Comparison of ENCODE assay signal across 12 cellular contexts in the genomic region with DNA sequence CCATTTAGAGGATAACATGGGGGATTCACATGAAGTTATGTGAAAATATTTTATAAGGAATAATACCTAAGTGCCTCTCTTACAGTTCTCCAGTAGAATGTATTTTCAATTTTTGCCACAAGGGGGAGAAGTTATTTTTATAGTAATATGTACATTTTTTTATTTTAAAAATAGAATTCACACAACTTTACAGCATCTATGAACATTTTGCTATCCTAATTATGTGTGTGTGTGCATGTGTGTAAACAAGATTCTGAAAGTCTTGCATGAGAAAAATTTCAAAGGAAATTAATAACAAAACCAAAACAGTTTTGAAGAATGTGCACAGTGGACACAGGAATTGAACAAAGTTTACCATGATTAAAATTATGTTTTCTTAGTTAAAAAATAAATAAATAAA. TPM values are rescaled to one million over a fixed set of nuclear protein-coding genes. Genes with fewer than 3 reads are reported as not detected.
A peak's percentile ranks its signal among the peaks of the same experiment; 100 is the strongest.
DNase-seq lines count a peak whose midpoint lies in the region; ATAC-seq, FAIRE-seq and TF ChIP-seq lines count a peak whose summit lies in the region.
"Not testable (repeated sequence)": the region's sequence is repeated elsewhere in the genome, so short reads cannot be mapped to it uniquely, and the experiment has no call there.
"Had no signal": no experiment of that assay in that cellular context is flagged by ENCODE, and none has a peak within 500 bp of the region (broad histone marks: within the 10 kb centered on the region; RNA-seq: fewer than 3 reads in every experiment).

No MANE protein-coding gene starts in this region.

- not testable (repeated sequence) for H3K27me3 ChIP-seq in H9 (ENCODE audit: insufficient read depth, low read length)
- H3K27me3 ChIP-seq in PC-9 (ENCODE audit: insufficient read depth, low read depth) = peaks cover 49% of the 10 kb centered on the region
- peaks cover 6 to 13% of the 10 kb centered on the region in 2 experiments; a peak in 3 of 5 replicates for H3K27me3 ChIP-seq in K562 (ENCODE audit: control insufficient read depth in 2 of 2, insufficient read depth in 2 of 2, low read length in 2 of 2)
- peaks cover 19% of the 10 kb centered on the region for H3K27me3 ChIP-seq in left ventricle myocardium inferior (ENCODE audit: low read depth)
- H3K27me3 ChIP-seq in osteoblast (ENCODE audit: insufficient read depth, low read length) = peaks cover 47% of the 10 kb centered on the region

- not testable (repeated sequence) for H3K27ac Mint-ChIP-seq in H9, type B pancreatic cell

- not testable (repeated sequence) for H3K36me3 Mint-ChIP-seq in H9 (ENCODE audit: insufficient read depth in 1 of 3, low read depth in 3 of 3); type B pancreatic cell

- BruUV-seq in PC-9 (replicated peaks; lab: Mats Ljungman, UMichigan); K562 (replicated peaks; lab: Mats Ljungman, UMichigan): not testable (repeated sequence)

- H3K27ac ChIP-seq in C4-2B; H9 (ENCODE audit: insufficient read length, low read depth, low read length); PC-9; K562 (ENCODE audit: extremely low read depth, low read depth, low read length); left ventricle myocardium inferior (replicated peaks); osteoblast (ENCODE audit: low read depth, low read length): not testable (repeated sequence)

- 0 out of 4 replicates have a peak, but pooled peaks of 1 of the 2 experiments have one; percentile 12 for TF ChIP-seq RAD21 in K562 (CRISPR knock-in tag; conservative IDR thresholded peaks at IDR 0.05 in 1 of 2, IDR thresholded peaks at IDR 0.05 in 1 of 2)

- H3K4me2 ChIP-seq in H9 (ENCODE audit: insufficient read depth, insufficient read length, low read length); PC-9; K562 (ENCODE audit: insufficient read depth, low read length); osteoblast (ENCODE audit: insufficient read depth, low read length): not testable (repeated sequence)

- H2AFZ ChIP-seq in H9 (ENCODE audit: low read length); PC-9; K562 (ENCODE audit: low read depth, low read length); osteoblast (ENCODE audit: low read length): not testable (repeated sequence)

- not testable (repeated sequence) for H4K20me1 ChIP-seq in H9 (ENCODE audit: control insufficient read depth, insufficient read depth, insufficient read length); PC-9 (ENCODE audit: insufficient read depth); K562 (replicated peaks; ENCODE audit: control insufficient read depth, insufficient read depth, low read length); osteoblast (ENCODE audit: insufficient read depth, low read length)

- H3K4me3 ChIP-seq in PC-9; K562; epithelial cell of esophagus (ENCODE audit: low read length); left ventricle myocardium inferior; osteoblast (ENCODE audit: insufficient read depth, low read length): not testable (repeated sequence)

- not testable (repeated sequence) for H3K9me3 Mint-ChIP-seq in H9, type B pancreatic cell

- not testable (repeated sequence) for H3K79me1 ChIP-seq in H9 (ENCODE audit: insufficient read depth, low read depth, low read length, poor library complexity, severe bottlenecking)

- in situ Hi-C loops in K562 (cut with MboI) = loop anchor here (5.0 to 10.0 kb wide), 2 partner anchors 59 to 387 kb away; no protein-coding TSS in a partner anchor

- not testable (repeated sequence) for DNase-seq in H9; PC-9; K562 (ENCODE audit: extremely low read depth in 1 of 4, low spot score in 3 of 4); epithelial cell of esophagus (ENCODE audit: low read depth); left ventricle myocardium inferior; osteoblast (ENCODE audit: insufficient read length, low spot score, missing footprints); type B pancreatic cell (ENCODE audit: extremely low spot score, unreplicated experiment)

- H2BK5ac ChIP-seq in H9 (ENCODE audit: insufficient read length, low read length) = not testable (repeated sequence)

- not testable (repeated sequence) for H3K4me1 ChIP-seq in H9 (ENCODE audit: insufficient read depth, low read length); PC-9 (replicated peaks; ENCODE audit: insufficient read depth); K562 (replicated peaks in 1 of 2; ENCODE audit: control insufficient read depth in 2 of 2, insufficient read depth in 2 of 2, low read length in 2 of 2); left ventricle myocardium inferior; osteoblast (ENCODE audit: insufficient read depth, low read length)

- H3K9me1 ChIP-seq in K562 (ENCODE audit: control insufficient read depth, insufficient read depth, low read length) = not testable (repeated sequence)

- not testable (repeated sequence) for H2BK12ac ChIP-seq in H9 (ENCODE audit: insufficient read length, low read depth, low read length)

- H3K27me3 Mint-ChIP-seq in H9 (ENCODE audit: low read depth) = not testable (repeated sequence)
- peaks cover 34% of the 10 kb centered on the region for H3K27me3 Mint-ChIP-seq in type B pancreatic cell

- not testable (repeated sequence) for H3K9ac ChIP-seq in H9 (ENCODE audit: extremely low read depth, insufficient read length, low read length); K562 (ENCODE audit: insufficient read depth in 1 of 2, low read depth in 2 of 2, low read length in 2 of 2)

- H3K23me2 ChIP-seq in H9 (ENCODE audit: insufficient read length, low read depth, low read length, poor library complexity, severe bottlenecking) = not testable (repeated sequence)

- not testable (repeated sequence) for H3K23ac ChIP-seq in H9 (ENCODE audit: insufficient read length, low read depth, low read length)

- H2BK20ac ChIP-seq in H9 (ENCODE audit: low read depth, low read length, poor library complexity, severe bottlenecking) = not testable (repeated sequence)

- H4K5ac ChIP-seq in H9 (ENCODE audit: insufficient read length, low read depth, low read length) = not testable (repeated sequence)

- CTCF ChIA-PET in PC-9 (lab: Charles Lee) = not testable (repeated sequence)
- CTCF ChIA-PET in K562 (lab: Yijun Ruan, JAX; ENCODE audit: low intra/inter-chr PET ratio) = interaction anchor here (4.9 kb wide), 1 partner anchor 62 kb away, joined by 77 read pairs; no protein-coding TSS in a partner anchor

- not testable (repeated sequence) for H3K9me3 ChIP-seq in H9 (ENCODE audit: control insufficient read depth, low read depth, low read length); PC-9 (ENCODE audit: insufficient read depth, low read depth); K562 (replicated peaks; ENCODE audit: control insufficient read depth, insufficient read depth, low read depth, low read length); left ventricle myocardium inferior (replicated peaks); osteoblast (ENCODE audit: low read depth, low read length)

- H2AK5ac ChIP-seq in H9 (ENCODE audit: insufficient read length, low read length) = not testable (repeated sequence)

- H4K8ac ChIP-seq in H9 (replicated peaks; ENCODE audit: insufficient read length, low read depth, low read length) = not testable (repeated sequence)

- intact Hi-C loops in PC-9 (cut with micrococcal nuclease; ENCODE audit: unreplicated experiment) = loop anchor here (10.0 kb wide), 1 partner anchor 217 kb away; no protein-coding TSS in a partner anchor
- intact Hi-C loops in K562 (cut with micrococcal nuclease) = loop anchor here (2.0 kb wide), 1 partner anchor 87 kb away; no protein-coding TSS in a partner anchor
- intact Hi-C loops in left ventricle myocardium inferior (cut with micrococcal nuclease) = not testable (repeated sequence)

- ATAC-seq in K562 = peak; percentile 55

- not testable (repeated sequence) for H3F3A ChIP-seq in PC-9 (ENCODE audit: insufficient read depth, low read depth)

- H3K56ac ChIP-seq in H9 (ENCODE audit: insufficient read length, low read depth, low read length) = not testable (repeated sequence)

- not testable (repeated sequence) for H3K36me3 ChIP-seq in PC-9 (ENCODE audit: low read depth); K562 (ENCODE audit: control insufficient read depth, insufficient read depth, low read length); left ventricle myocardium inferior; osteoblast (ENCODE audit: insufficient read depth, low read length)

- not testable (repeated sequence) for H3K18ac ChIP-seq in H9 (ENCODE audit: insufficient read length, low read depth, low read length)

- peak; percentile 55 for FAIRE-seq in K562 (lab: Jason Lieb, UNC)

- TF ChIP-seq EP300 in K562 (IDR thresholded peaks at IDR 0.05; ENCODE audit: low read length) = not testable (repeated sequence)

- H3K4me3 Mint-ChIP-seq in H9, type B pancreatic cell: not testable (repeated sequence)

- TF ChIP-seq POLR2A in K562 (conservative IDR thresholded peaks at IDR 0.05) = not testable (repeated sequence)

- not testable (repeated sequence) for H3K9me2 ChIP-seq in PC-9 (ENCODE audit: insufficient read depth)

- POLR2A ChIA-PET in PC-9 (lab: Charles Lee; ENCODE audit: unreplicated experiment) = not testable (repeated sequence)
- POLR2A ChIA-PET in K562 (lab: Yijun Ruan, JAX) = interaction anchor here (1.1 kb wide), 1 partner anchor 13 kb away, joined by 3 read pairs; no protein-coding TSS in a partner anchor

- not testable (repeated sequence) for H3K4ac ChIP-seq in H9 (ENCODE audit: low read depth, low read length)

- H3K14ac ChIP-seq in H9 (ENCODE audit: insufficient read depth, low read length) = not testable (repeated sequence)

- peaks cover 9 to 12% of the 10 kb centered on the region in 2 experiments for H3K4me1 Mint-ChIP-seq in H9
- H3K4me1 Mint-ChIP-seq in type B pancreatic cell (ENCODE audit: unreplicated experiment) = not testable (repeated sequence)

- TF ChIP-seq CTCF in C4-2B (conservative IDR thresholded peaks at IDR 0.05) (peak; percentile 24), H9 (conservative IDR thresholded peaks at IDR 0.05) (peak; percentile 46; the same call in 2 of the 3 replicates), PC-9 (conservative IDR thresholded peaks at IDR 0.05) (peak; percentile 62), epithelial cell of esophagus (IDR thresholded peaks at IDR 0.05; ENCODE audit: insufficient read depth, low read depth, low read length, missing control alignments) (peak; percentile 7), left ventricle myocardium inferior (IDR thresholded peaks at IDR 0.05; ENCODE audit: borderline replicate concordance) (peak; percentile 48), osteoblast (IDR thresholded peaks at IDR 0.05; ENCODE audit: extremely low read depth, low read depth, low read length) (peak; percentile 24), type B pancreatic cell (conservative IDR thresholded peaks at IDR 0.05) (peak; percentile 68)
- not testable (repeated sequence) for TF ChIP-seq CTCF in K562 (IDR thresholded peaks at IDR 0.05 in 2 of 3, conservative IDR thresholded peaks at IDR 0.05 in 1 of 3; ENCODE audit: insufficient read depth in 2 of 3, low read depth in 1 of 3, low read length in 3 of 3)

- H4K91ac ChIP-seq in H9 (ENCODE audit: insufficient read length, low read depth, low read length) = not testable (repeated sequence)

- H3T11ph ChIP-seq in H9 (ENCODE audit: low read length) = not testable (repeated sequence)

- not testable (repeated sequence) for H2BK15ac ChIP-seq in H9 (ENCODE audit: low read depth, low read length)

- not testable (repeated sequence) for H3K79me2 ChIP-seq in H9 (ENCODE audit: insufficient read depth, low read length); PC-9 (ENCODE audit: low read depth); K562 (ENCODE audit: control insufficient read depth, insufficient read depth, low read length); osteoblast (ENCODE audit: insufficient read depth, low read length)

- not testable (repeated sequence) for H2BK120ac ChIP-seq in H9 (ENCODE audit: low read depth, low read length, poor library complexity, severe bottlenecking)

RNA-seq across cellular contexts. Expression of gene COL9A1, which starts 5.3 kb away (rescaled TPM):
- total RNA-seq in H9 (2021) (7.7 and 7.8 TPM in 2 replicates), PC-9 (2021) (not detected in 2 replicates), K562 (2014; rRNA removed) (0.05 and 0.08 TPM in 2 replicates), K562 (2014; rRNA removed; fragmentation: Illumina TruSeq; extraction: Trizol) (0.07 TPM in 1 of 2 replicates, not detected in the other), K562 (2015; rRNA removed; fragmentation: Illumina TruSeq; extraction: Trizol) (0.07 TPM in 1 of 2 replicates, not detected in the other), K562 (2021) (0.13 TPM in 2 replicates), left ventricle myocardium inferior (0.08 TPM), osteoblast (not detected in 2 replicates), type B pancreatic cell (ENCODE audit: low replicate concordance) (0.31 and 16.9 TPM in 2 replicates)
- 0.12 and 0.19 TPM in 2 replicates for total RNA-seq in K562 (2011; cell fraction: chromatin; rRNA removed; ENCODE audit: low replicate concordance)
- not detected in 2 replicates for total RNA-seq in K562 (2011; cell fraction: nucleolus; rRNA removed)
- total RNA-seq in K562 (2011; cell fraction: nucleoplasm; rRNA removed) = not detected in 2 replicates
- polyA plus RNA-seq in K562 (2011; rRNA removed) (0.03 and 0.04 TPM in 2 replicates), K562 (2014; fragmentation: Illumina TruSeq; extraction: Trizol) (not detected in 2 replicates), K562 (2014; fragmentation: Nextera tagmentation; extraction: Ambion mirVana) (under 1 TPM; 0.01 to 0.03 TPM), K562 (2014; rRNA removed) (0.09 TPM in 1 of 2 replicates, not detected in the other)
- polyA plus RNA-seq in K562 (2011; cell fraction: cytosol; rRNA removed) = 0.06 TPM in 1 of 2 replicates, not detected in the other
- 0.13 TPM in 1 of 2 replicates, not detected in the other for polyA plus RNA-seq in K562 (2011; cell fraction: nucleus; rRNA removed)
- 0.09 and 0.36 TPM in 2 replicates for polyA plus RNA-seq in K562 (2012)
- not detected in 2 replicates for polyA minus RNA-seq in K562 (2011; rRNA and poly(A)+ RNA removed)
- not detected in 2 replicates for polyA minus RNA-seq in K562 (2011; cell fraction: cytosol; rRNA and poly(A)+ RNA removed)
- not detected in 2 replicates for polyA minus RNA-seq in K562 (2011; cell fraction: nucleus; rRNA and poly(A)+ RNA removed)
- total RNA-seq: activated CD4-positive, alpha-beta T cell treated with anti-CD3 and anti-CD28 coated beads, Interleukin-2, amount 10 ng/mL, durations not matched to agents 24 days and 14 days; activated naive CD8-positive, alpha-beta T cell treated with anti-CD3 and anti-CD28 coated beads, Interleukin-2, amount 10 ng/mL, durations not matched to agents 7 days and 5 days; CD4-positive, alpha-beta memory T cell; myocyte had no signal
- polyA plus RNA-seq: CD4-positive, alpha-beta memory T cell had no signal
